1 cellular context compared by ENCODE assay signal in genomic region chr7:139359366-139360209, GRCh38.
TF ChIP-seq lines count a peak whose summit lies in the region.

Gene LUC7L2 (plus strand): TSS chr7:139359894. CDS start chr7:139360262, 368 bp downstream.

TF ChIP-seq in HepG2, 621 proteins besides CTCF, POLR2A, EP300 and RAD21 (continued from another document and continues in another):
- TF ChIP-seq, protein P1, sequence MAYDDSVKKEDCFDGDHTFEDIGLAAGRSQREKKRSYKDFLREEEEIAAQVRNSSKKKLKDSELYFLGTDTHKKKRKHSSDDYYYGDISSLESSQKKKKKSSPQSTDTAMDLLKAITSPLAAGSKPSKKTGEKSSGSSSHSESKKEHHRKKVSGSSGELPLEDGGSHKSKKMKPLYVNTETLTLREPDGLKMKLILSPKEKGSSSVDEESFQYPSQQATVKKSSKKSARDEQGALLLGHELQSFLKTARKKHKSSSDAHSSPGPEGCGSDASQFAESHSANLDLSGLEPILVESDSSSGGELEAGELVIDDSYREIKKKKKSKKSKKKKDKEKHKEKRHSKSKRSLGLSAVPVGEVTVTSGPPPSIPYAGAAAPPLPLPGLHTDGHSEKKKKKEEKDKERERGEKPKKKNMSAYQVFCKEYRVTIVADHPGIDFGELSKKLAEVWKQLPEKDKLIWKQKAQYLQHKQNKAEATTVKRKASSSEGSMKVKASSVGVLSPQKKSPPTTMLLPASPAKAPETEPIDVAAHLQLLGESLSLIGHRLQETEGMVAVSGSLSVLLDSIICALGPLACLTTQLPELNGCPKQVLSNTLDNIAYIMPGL (CRISPR knock-in tag; IDR thresholded peaks at IDR 0.05; ENCODE audit: borderline replicate concordance in 1 of 2, low read depth in 1 of 2), result peak; percentile 90
- TF ChIP-seq ZNF460 (CRISPR knock-in tag; IDR thresholded peaks at IDR 0.05; ENCODE audit: borderline replicate concordance), result no peak
- TF ChIP-seq, protein P2, sequence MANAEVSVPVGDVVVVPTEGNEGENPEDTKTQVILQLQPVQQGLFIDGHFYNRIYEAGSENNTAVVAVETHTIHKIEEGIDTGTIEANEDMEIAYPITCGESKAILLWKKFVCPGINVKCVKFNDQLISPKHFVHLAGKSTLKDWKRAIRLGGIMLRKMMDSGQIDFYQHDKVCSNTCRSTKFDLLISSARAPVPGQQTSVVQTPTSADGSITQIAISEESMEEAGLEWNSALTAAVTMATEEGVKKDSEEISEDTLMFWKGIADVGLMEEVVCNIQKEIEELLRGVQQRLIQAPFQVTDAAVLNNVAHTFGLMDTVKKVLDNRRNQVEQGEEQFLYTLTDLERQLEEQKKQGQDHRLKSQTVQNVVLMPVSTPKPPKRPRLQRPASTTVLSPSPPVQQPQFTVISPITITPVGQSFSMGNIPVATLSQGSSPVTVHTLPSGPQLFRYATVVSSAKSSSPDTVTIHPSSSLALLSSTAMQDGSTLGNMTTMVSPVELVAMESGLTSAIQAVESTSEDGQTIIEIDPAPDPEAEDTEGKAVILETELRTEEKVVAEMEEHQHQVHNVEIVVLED (CRISPR knock-in tag; IDR thresholded peaks at IDR 0.05; ENCODE audit: borderline replicate concordance), result peak; percentile 99
- peak; percentile 42; the same call in 1 of the 2 replicates for TF ChIP-seq MIXL1 (CRISPR knock-in tag; IDR thresholded peaks at IDR 0.05)
- TF ChIP-seq KMT2B (CRISPR knock-in tag; IDR thresholded peaks at IDR 0.05), result peak; percentile 69; the same call in 1 of the 2 replicates
- TF ChIP-seq, protein P3, sequence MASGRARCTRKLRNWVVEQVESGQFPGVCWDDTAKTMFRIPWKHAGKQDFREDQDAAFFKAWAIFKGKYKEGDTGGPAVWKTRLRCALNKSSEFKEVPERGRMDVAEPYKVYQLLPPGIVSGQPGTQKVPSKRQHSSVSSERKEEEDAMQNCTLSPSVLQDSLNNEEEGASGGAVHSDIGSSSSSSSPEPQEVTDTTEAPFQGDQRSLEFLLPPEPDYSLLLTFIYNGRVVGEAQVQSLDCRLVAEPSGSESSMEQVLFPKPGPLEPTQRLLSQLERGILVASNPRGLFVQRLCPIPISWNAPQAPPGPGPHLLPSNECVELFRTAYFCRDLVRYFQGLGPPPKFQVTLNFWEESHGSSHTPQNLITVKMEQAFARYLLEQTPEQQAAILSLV (CRISPR knock-in tag; IDR thresholded peaks at IDR 0.05; ENCODE audit: borderline replicate concordance), result peak; percentile 88
- TF ChIP-seq JDP2 (CRISPR knock-in tag; IDR thresholded peaks at IDR 0.05; ENCODE audit: borderline replicate concordance), result no peak
- peak; percentile 97 for TF ChIP-seq POLR2G (IDR thresholded peaks at IDR 0.05; ENCODE audit: low read depth, low read length)
- TF ChIP-seq JUNB (CRISPR knock-in tag; IDR thresholded peaks at IDR 0.05; ENCODE audit: borderline replicate concordance), result peak; percentile 32; the same call in 1 of the 2 replicates
- peak; percentile 85; the same call in 1 of the 2 replicates for TF ChIP-seq SIN3A (IDR thresholded peaks at IDR 0.05; ENCODE audit: borderline replicate concordance, low read depth, low read length)
- no peak for TF ChIP-seq KAT7 (CRISPR knock-in tag; IDR thresholded peaks at IDR 0.05; ENCODE audit: borderline replicate concordance)
- peak; percentile 87 for TF ChIP-seq ZBTB38 (CRISPR knock-in tag; IDR thresholded peaks at IDR 0.05)
- peak; percentile 91; the same call in 1 of the 2 replicates for TF ChIP-seq ZNF142 (CRISPR knock-in tag; IDR thresholded peaks at IDR 0.05)
- TF ChIP-seq EZH2 (conservative IDR thresholded peaks at IDR 0.05; ENCODE audit: low read depth, low read length), result no peak
- TF ChIP-seq ELK4 (CRISPR knock-in tag; IDR thresholded peaks at IDR 0.05; ENCODE audit: borderline replicate concordance), result 0 out of 2 replicates have a peak, but pooled peaks have one; percentile 23
- TF ChIP-seq ZBTB34 (CRISPR knock-in tag; IDR thresholded peaks at IDR 0.05), result peak; percentile 15; the same call in 1 of the 2 replicates
- no peak; the same call in 1 of the 2 replicates for TF ChIP-seq NFIB (CRISPR knock-in tag; IDR thresholded peaks at IDR 0.05; ENCODE audit: borderline replicate concordance)
- TF ChIP-seq HHEX (CRISPR knock-in tag; IDR thresholded peaks at IDR 0.05), result no peak
- TF ChIP-seq THAP11 (CRISPR knock-in tag; IDR thresholded peaks at IDR 0.05), result peak; percentile 81
- TF ChIP-seq PRDM4 (CRISPR knock-in tag; IDR thresholded peaks at IDR 0.05; ENCODE audit: borderline replicate concordance), result 0 out of 2 replicates have a peak, but pooled peaks have one; percentile 39
- no peak for TF ChIP-seq CBX2 (IDR thresholded peaks at IDR 0.05; ENCODE audit: low read depth, low read length)
- TF ChIP-seq CBX2 (CRISPR knock-in tag; IDR thresholded peaks at IDR 0.05; ENCODE audit: low read depth), result no peak
- 0 out of 2 replicates have a peak, but pooled peaks have one; percentile 17 for TF ChIP-seq TGIF2 (CRISPR knock-in tag; IDR thresholded peaks at IDR 0.05)
- TF ChIP-seq MZF1 (CRISPR knock-in tag; IDR thresholded peaks at IDR 0.05; ENCODE audit: borderline replicate concordance), result 0 out of 2 replicates have a peak, but pooled peaks have one; percentile 73
- no peak for TF ChIP-seq ZNF850 (CRISPR knock-in tag; conservative IDR thresholded peaks at IDR 0.05)
- TF ChIP-seq ZNF546 (CRISPR knock-in tag; conservative IDR thresholded peaks at IDR 0.05), result peak; percentile 83
- TF ChIP-seq SP4 (CRISPR knock-in tag; IDR thresholded peaks at IDR 0.05), result peak; percentile 80
- peak; percentile 48 for TF ChIP-seq AGO1 (IDR thresholded peaks at IDR 0.05; ENCODE audit: low read depth, low read length, poor library complexity, severe bottlenecking)
- TF ChIP-seq HNF1B (CRISPR knock-in tag; IDR thresholded peaks at IDR 0.05), result peak; percentile 96
- TF ChIP-seq, protein P4, sequence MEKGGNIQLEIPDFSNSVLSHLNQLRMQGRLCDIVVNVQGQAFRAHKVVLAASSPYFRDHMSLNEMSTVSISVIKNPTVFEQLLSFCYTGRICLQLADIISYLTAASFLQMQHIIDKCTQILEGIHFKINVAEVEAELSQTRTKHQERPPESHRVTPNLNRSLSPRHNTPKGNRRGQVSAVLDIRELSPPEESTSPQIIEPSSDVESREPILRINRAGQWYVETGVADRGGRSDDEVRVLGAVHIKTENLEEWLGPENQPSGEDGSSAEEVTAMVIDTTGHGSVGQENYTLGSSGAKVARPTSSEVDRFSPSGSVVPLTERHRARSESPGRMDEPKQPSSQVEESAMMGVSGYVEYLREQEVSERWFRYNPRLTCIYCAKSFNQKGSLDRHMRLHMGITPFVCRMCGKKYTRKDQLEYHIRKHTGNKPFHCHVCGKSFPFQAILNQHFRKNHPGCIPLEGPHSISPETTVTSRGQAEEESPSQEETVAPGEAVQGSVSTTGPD (CRISPR knock-in tag; IDR thresholded peaks at IDR 0.05), result 0 out of 2 replicates have a peak, but pooled peaks have one; percentile 2
- peak; percentile 76; the same call in 1 of the 2 replicates for TF ChIP-seq ZNF891 (CRISPR knock-in tag; IDR thresholded peaks at IDR 0.05)
- TF ChIP-seq ZMAT3 (CRISPR knock-in tag; conservative IDR thresholded peaks at IDR 0.05), result peak; percentile 65; the same call in 1 of the 2 replicates
- no peak for TF ChIP-seq SOX6 (IDR thresholded peaks at IDR 0.05)
- TF ChIP-seq SOX6 (CRISPR knock-in tag; IDR thresholded peaks at IDR 0.05), result peak; percentile 58; the same call in 1 of the 2 replicates
- peak; percentile 34; the same call in 1 of the 2 replicates for TF ChIP-seq CHCHD3 (CRISPR knock-in tag; IDR thresholded peaks at IDR 0.05)
- TF ChIP-seq UBTF (CRISPR knock-in tag; IDR thresholded peaks at IDR 0.05), result peak; percentile 97
